Comparison of ENCODE assay signal across 19 cellular contexts in the genomic region with DNA sequence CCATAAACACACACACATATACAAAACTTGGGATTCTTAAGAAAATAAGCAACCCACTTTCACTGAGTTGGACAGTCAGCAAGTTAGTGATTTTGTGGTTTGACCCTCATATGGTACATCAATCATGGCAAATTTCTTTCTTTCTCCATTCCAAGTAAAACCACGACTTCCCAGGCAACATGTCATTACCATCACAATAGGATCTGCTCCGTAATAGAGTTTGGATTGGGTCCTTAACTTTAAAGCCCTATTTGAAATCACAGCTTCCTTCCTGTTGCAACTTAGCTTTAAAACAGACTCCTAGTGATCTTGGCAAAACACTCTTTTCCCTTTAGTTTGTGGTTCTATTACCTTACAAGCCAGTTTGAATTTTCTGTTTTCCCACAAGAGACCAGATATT.
A peak's percentile ranks its signal among the peaks of the same experiment; 100 is the strongest.
DNase-seq lines count a peak whose midpoint lies in the region; ATAC-seq and TF ChIP-seq lines count a peak whose summit lies in the region.
"Had no signal": no experiment of that assay in that cellular context is flagged by ENCODE, and none has a peak within 500 bp of the region (broad histone marks: within the 10 kb centered on the region; RNA-seq: fewer than 3 reads in every experiment).

No MANE protein-coding gene starts in this region.

- POLR2A ChIA-PET in SK-N-SH (lab: Yijun Ruan, JAX), result no interaction called here
- POLR2A ChIA-PET in activated CD8-positive, alpha-beta T cell treated with anti-CD3 and anti-CD28 coated beads for 36 hours (lab: Charles Lee), result no interaction called here

- H3K4me2 ChIP-seq in SK-N-SH, result no peak overlapping the region

- H3K4me1 ChIP-seq in SK-N-SH (ENCODE audit: control insufficient read depth in 1 of 2, insufficient read depth in 2 of 2, low read depth in 1 of 2, low read length in 1 of 2) (peaks cover 2 to 3% of the 10 kb centered on the region in 2 experiments; a peak in 3 of 4 replicates), tibial artery (no peaks in the 10 kb centered on the region)
- H3K4me1 ChIP-seq: left lung, right lobe of liver, SJCRH30 had no signal

- no peaks in the 10 kb centered on the region for H3K4me1 Mint-ChIP-seq in activated CD8-positive, alpha-beta T cell treated with anti-CD3 and anti-CD28 coated beads for 36 hours (ENCODE audit: low read depth)

- peaks cover 15% of the 10 kb centered on the region for H3F3A ChIP-seq in SK-N-SH (replicated peaks; ENCODE audit: insufficient read depth)

- H3K36me3 ChIP-seq in SK-N-SH (replicated peaks in 1 of 2; ENCODE audit: control insufficient read depth in 1 of 2, insufficient read depth in 2 of 2, low read length in 1 of 2) (no peaks in the 10 kb centered on the region), tibial artery (no peaks in the 10 kb centered on the region)
- H3K36me3 ChIP-seq: left lung, right lobe of liver, SJCRH30 had no signal

- no peaks in the 10 kb centered on the region for H3K79me2 ChIP-seq in SK-N-SH (ENCODE audit: insufficient read depth)

- no peaks in the 10 kb centered on the region for H3K27me3 Mint-ChIP-seq in activated CD8-positive, alpha-beta T cell treated with anti-CD3 and anti-CD28 coated beads for 36 hours

- H3K9me3 ChIP-seq in SK-N-SH (no peaks in the 10 kb centered on the region), tibial artery (no peaks in the 10 kb centered on the region)
- H3K9me3 ChIP-seq: left lung, right lobe of liver, SJCRH30 had no signal

- no peak overlapping the region for H3K27ac Mint-ChIP-seq in activated CD8-positive, alpha-beta T cell treated with anti-CD3 and anti-CD28 coated beads for 36 hours
- H3K27ac Mint-ChIP-seq: endodermal cell had no signal

- H3K27ac ChIP-seq in SK-N-SH (ENCODE audit: low read depth in 2 of 2, low read length in 1 of 2) (no peak overlapping the region), tibial artery (no peak overlapping the region)
- H3K27ac ChIP-seq: left lung, right lobe of liver, SJCRH30 had no signal

- WGBS in SK-N-SH (ENCODE audit: low lambda C conversion rate), result 56% methylated on average over 2 of the region's 2 CpGs

- DNase-seq in GM04504 (ENCODE audit: low read depth), result peak; percentile 20
- DNase-seq in SK-N-SH, result no peak
- peak; percentile 64 for DNase-seq in fibroblast of the aortic adventitia (ENCODE audit: low read depth)
- DNase-seq in renal cortical epithelial cell (ENCODE audit: low read depth), result peak; percentile 70
- no peak for DNase-seq in activated CD8-positive, alpha-beta T cell treated with anti-CD3 and anti-CD28 coated beads for 36 hours
- DNase-seq in effector CD8-positive, alpha-beta T cell (lab: John Stamatoyannopoulos, UW), result no peak
- DNase-seq in tibial artery, result no peak
- DNase-seq: activated CD4-positive, alpha-beta T cell treated with anti-CD3 and anti-CD28 coated beads for 1 hour; endodermal cell; foreskin fibroblast; KBM-7; left lung; NCI-H524 treated with DMSO at 0.1 percent for 48 hours; right lobe of liver; SJCRH30; stimulated activated naive CD4-positive, alpha-beta T cell treated with Interleukin-2 at 50 U/mL for 16 hours; T-helper 9 cell; trophoblast cell had no signal

- TF ChIP-seq RAD21 in SK-N-SH (IDR thresholded peaks at IDR 0.05; ENCODE audit: low read length), result no peak

- H3K27me3 ChIP-seq in SK-N-SH (ENCODE audit: insufficient read depth) (no peaks in the 10 kb centered on the region), tibial artery (no peaks in the 10 kb centered on the region)
- H3K27me3 ChIP-seq: right lobe of liver had no signal

- no peaks in the 10 kb centered on the region for H3K9me3 Mint-ChIP-seq in activated CD8-positive, alpha-beta T cell treated with anti-CD3 and anti-CD28 coated beads for 36 hours
- H3K9me3 Mint-ChIP-seq: endodermal cell had no signal

- H3K9ac ChIP-seq in SK-N-SH, result no peak overlapping the region

- no peak for ATAC-seq in HG02623 (IDR thresholded peaks at IDR 0.05; ENCODE audit: unreplicated experiment)
- ATAC-seq in activated CD8-positive, alpha-beta T cell treated with anti-CD3 and anti-CD28 coated beads for 36 hours, result no peak
- ATAC-seq: left lung, right lobe of liver had no signal

- H3K36me3 Mint-ChIP-seq in activated CD8-positive, alpha-beta T cell treated with anti-CD3 and anti-CD28 coated beads for 36 hours (ENCODE audit: low read depth), result no peaks in the 10 kb centered on the region

- H3K9me2 ChIP-seq in SK-N-SH, result no peaks in the 10 kb centered on the region

- TF ChIP-seq CTCF in SK-N-SH (IDR thresholded peaks at IDR 0.05) (no peak), fibroblast of the aortic adventitia (IDR thresholded peaks at IDR 0.05; ENCODE audit: insufficient read depth, low read length) (no peak), tibial artery (IDR thresholded peaks at IDR 0.05) (no peak)
- no peak for TF ChIP-seq CTCF in activated CD8-positive, alpha-beta T cell treated with anti-CD3 and anti-CD28 coated beads for 36 hours (IDR thresholded peaks at IDR 0.05)

- no peak overlapping the region for H2AFZ ChIP-seq in SK-N-SH (ENCODE audit: low read depth)

- CTCF ChIA-PET in SK-N-SH (lab: Yijun Ruan, JAX), result no interaction called here
- CTCF ChIA-PET in activated CD8-positive, alpha-beta T cell treated with anti-CD3 and anti-CD28 coated beads for 36 hours (lab: Charles Lee), result no interaction called here

- intact Hi-C loops in activated CD8-positive, alpha-beta T cell treated with anti-CD3 and anti-CD28 coated beads for 36 hours (cut with micrococcal nuclease), result no loop called here
- intact Hi-C loops in tibial artery (cut with DNase I; ENCODE audit: low total_unique reads), result no loop called here

- H3K4me3 Mint-ChIP-seq in activated CD8-positive, alpha-beta T cell treated with anti-CD3 and anti-CD28 coated beads for 36 hours, result no peak overlapping the region
- H3K4me3 Mint-ChIP-seq: endodermal cell had no signal

- TF ChIP-seq EP300 in SK-N-SH (IDR thresholded peaks at IDR 0.05; ENCODE audit: borderline replicate concordance in 1 of 2, low read depth in 1 of 2, low read length in 1 of 2), result no peak

- H4K20me1 ChIP-seq in SK-N-SH (ENCODE audit: insufficient read depth), result no peaks in the 10 kb centered on the region

- H3K4me3 ChIP-seq in SK-N-SH (ENCODE audit: low read depth in 2 of 2, low read length in 1 of 2) (no peak overlapping the region), fibroblast of the aortic adventitia (ENCODE audit: low read depth, low read length) (no peak overlapping the region), tibial artery (no peak overlapping the region)
- H3K4me3 ChIP-seq: left lung, right lobe of liver, SJCRH30 had no signal

TF ChIP-seq in SK-N-SH, 30 proteins besides CTCF, POLR2A, EP300 and RAD21:
- TF ChIP-seq, protein P1, sequence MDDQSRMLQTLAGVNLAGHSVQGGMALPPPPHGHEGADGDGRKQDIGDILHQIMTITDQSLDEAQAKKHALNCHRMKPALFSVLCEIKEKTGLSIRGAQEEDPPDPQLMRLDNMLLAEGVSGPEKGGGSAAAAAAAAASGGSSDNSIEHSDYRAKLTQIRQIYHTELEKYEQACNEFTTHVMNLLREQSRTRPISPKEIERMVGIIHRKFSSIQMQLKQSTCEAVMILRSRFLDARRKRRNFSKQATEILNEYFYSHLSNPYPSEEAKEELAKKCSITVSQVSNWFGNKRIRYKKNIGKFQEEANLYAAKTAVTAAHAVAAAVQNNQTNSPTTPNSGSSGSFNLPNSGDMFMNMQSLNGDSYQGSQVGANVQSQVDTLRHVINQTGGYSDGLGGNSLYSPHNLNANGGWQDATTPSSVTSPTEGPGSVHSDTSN (IDR thresholded peaks at IDR 0.05), result peak; percentile 36; the same call in 1 of the 2 replicates
- TF ChIP-seq NRF1 (IDR thresholded peaks at IDR 0.05; ENCODE audit: low read depth, low read length), result no peak

Comparison
In these comparisons a context has a peak if more than half of its experiments do, and no peak if none do; other contexts are left out.
1. DNase-seq: peak in GM04504 (single experiment), fibroblast of the aortic adventitia (single experiment) and renal cortical epithelial cell (single experiment); none in SK-N-SH (single experiment), activated CD8-positive, alpha-beta T cell treated with anti-CD3 and anti-CD28 coated beads for 36 hours (single experiment), effector CD8-positive, alpha-beta T cell (single experiment) and tibial artery (0 of 2).